ENCODE assay signal across 7 cellular contexts in genomic region chr14:99729991-99730875, GRCh38. TPM values are rescaled to one million over a fixed set of nuclear protein-coding genes. Genes with fewer than 3 reads are reported as not detected.
DNase-seq lines count a peak whose midpoint lies in the region; ATAC-seq, FAIRE-seq and TF ChIP-seq lines count a peak whose summit lies in the region.

No MANE protein-coding gene starts in this region.

- H3K27me3 ChIP-seq in SJCRH30 (peaks cover 32% of the 10 kb centered on the region), heart right ventricle (peaks cover 0 to 17% (median 0%) of the 10 kb centered on the region in 7 donors), psoas muscle (ENCODE audit: insufficient read depth in 3 of 3, low read length in 2 of 3) (no peaks in the 10 kb centered on the region), uterus (no peaks in the 10 kb centered on the region)

- peaks cover 8% of the 10 kb centered on the region; the same call in 1 of the 2 replicates for H3K4me1 ChIP-seq in SJCRH30
- peaks cover 12 to 57% (median 47%) of the 10 kb centered on the region in 9 donors for H3K4me1 ChIP-seq in heart right ventricle
- H3K4me1 ChIP-seq in psoas muscle = peaks cover 23% of the 10 kb centered on the region
- H3K4me1 ChIP-seq in uterus = peaks cover 0 to 7% of the 10 kb centered on the region in 2 donors

- WGBS in heart right ventricle, 2 donors = 5 to 6% methylated on average over 64 to 75 of the region's 75 CpGs
- 10 to 14% (median 10%) methylated on average over 39 to 75 of the region's 75 CpGs for WGBS in psoas muscle, 3 donors

- H3K27ac ChIP-seq in SJCRH30 = no peak overlapping the region
- peak overlapping the region in 5 of 10 donors; percentile 35 to 76 (median 53) for H3K27ac ChIP-seq in heart right ventricle
- no peak overlapping the region for H3K27ac ChIP-seq in psoas muscle
- H3K27ac ChIP-seq in uterus = peak overlapping the region in 1 of 2 donors; percentile 39

- H3K9me3 ChIP-seq in SJCRH30 (replicated peaks) (no peaks in the 10 kb centered on the region), heart right ventricle (no peaks in the 10 kb centered on the region), psoas muscle (no peaks in the 10 kb centered on the region), uterus (no peaks in the 10 kb centered on the region)

- TF ChIP-seq POLR2A in uterus (IDR thresholded peaks at IDR 0.05) = no peak

- DNase-seq in GM18507 (ENCODE audit: extremely low spot score, insufficient read length, low read depth) = peak; percentile 59
- peak; percentile 50 to 66 for DNase-seq in SJCRH30
- DNase-seq in activated naive CD4-positive, alpha-beta T cell treated with anti-CD3 and anti-CD28 coated beads, Interleukin-2, amount 50 U/mL, for 16 hours = peak; percentile 73
- DNase-seq in heart right ventricle = peak; percentile 71 to 80
- peak; percentile 72 to 84 for DNase-seq in psoas muscle
- DNase-seq in uterus = peak; percentile 57 to 78

- ATAC-seq in HG03460 (IDR thresholded peaks at IDR 0.05; ENCODE audit: unreplicated experiment) = peak; percentile 63
- ATAC-seq in heart right ventricle = peak; percentile 45 to 72 (median 60)
- peak; percentile 76 to 84 (median 82) for ATAC-seq in psoas muscle

- intact Hi-C loops in heart right ventricle (cut with DNase I) = loop anchor here (1.0 to 10.0 kb wide), 8 partner anchors 48 to 155 kb away; partner anchors contain the start of genes EML1 (in 4 of the 10) and CYP46A1 (in 1 of the 10)
- intact Hi-C loops in psoas muscle (cut with DNase I) = loop anchor here (1.0 to 5.0 kb wide), 3 partner anchors 154 to 462 kb away; no protein-coding TSS in a partner anchor
- intact Hi-C loops in uterus (cut with DNase I; ENCODE audit: low total_unique reads) = loop anchor here (2.0 to 5.0 kb wide), 2 partner anchors 62 to 155 kb away; partner anchors contain the start of gene EML1

- no peaks in the 10 kb centered on the region for H3K36me3 ChIP-seq in SJCRH30
- no peaks in the 10 kb centered on the region for H3K36me3 ChIP-seq in heart right ventricle
- H3K36me3 ChIP-seq in psoas muscle (ENCODE audit: insufficient read depth in 1 of 2, low read depth in 1 of 2) = no peaks in the 10 kb centered on the region
- no peaks in the 10 kb centered on the region for H3K36me3 ChIP-seq in uterus

- TF ChIP-seq CTCF in heart right ventricle (IDR thresholded peaks at IDR 0.05) (peak; percentile 86 to 97 (median 91)), psoas muscle (IDR thresholded peaks at IDR 0.05) (peak; percentile 90), uterus (IDR thresholded peaks at IDR 0.05) (peak; percentile 79 to 98 (median 96))

- FAIRE-seq in GM18507 (lab: Jason Lieb, UNC) = no peak

- H3K4me3 ChIP-seq in SJCRH30 = peak overlapping the region; percentile 48
- peak overlapping the region; percentile 37 to 66 (median 58) for H3K4me3 ChIP-seq in heart right ventricle
- peak overlapping the region; percentile 69 for H3K4me3 ChIP-seq in psoas muscle
- peak overlapping the region; percentile 32 to 36 for H3K4me3 ChIP-seq in uterus

RNA-seq across cellular contexts. Expression of gene CYP46A1, which starts 46.1 kb away (rescaled TPM):
- 0.08 and 0.10 TPM in 2 replicates for total RNA-seq in SJCRH30 (2014; rRNA removed; shearing (Covaris generic))
- total RNA-seq in heart right ventricle (1 to 10 TPM; 2.0 to 6.1 (median 3.9) TPM), psoas muscle (1 to 10 TPM in 1 of 4 donors, under 1 TPM in 3; 0.50 to 1.5 (median 0.83) TPM), uterus (1 to 10 TPM in 2 of 4 donors, under 1 TPM in 2; 0.26 to 6.4 (median 1.7) TPM)
- polyA plus RNA-seq in heart right ventricle (1 to 10 TPM; 1.5 to 2.3 TPM), psoas muscle (under 1 TPM; 0.09 to 0.35 (median 0.26) TPM)
